19 cellular contexts compared by ENCODE assay signal in the genomic region with DNA sequence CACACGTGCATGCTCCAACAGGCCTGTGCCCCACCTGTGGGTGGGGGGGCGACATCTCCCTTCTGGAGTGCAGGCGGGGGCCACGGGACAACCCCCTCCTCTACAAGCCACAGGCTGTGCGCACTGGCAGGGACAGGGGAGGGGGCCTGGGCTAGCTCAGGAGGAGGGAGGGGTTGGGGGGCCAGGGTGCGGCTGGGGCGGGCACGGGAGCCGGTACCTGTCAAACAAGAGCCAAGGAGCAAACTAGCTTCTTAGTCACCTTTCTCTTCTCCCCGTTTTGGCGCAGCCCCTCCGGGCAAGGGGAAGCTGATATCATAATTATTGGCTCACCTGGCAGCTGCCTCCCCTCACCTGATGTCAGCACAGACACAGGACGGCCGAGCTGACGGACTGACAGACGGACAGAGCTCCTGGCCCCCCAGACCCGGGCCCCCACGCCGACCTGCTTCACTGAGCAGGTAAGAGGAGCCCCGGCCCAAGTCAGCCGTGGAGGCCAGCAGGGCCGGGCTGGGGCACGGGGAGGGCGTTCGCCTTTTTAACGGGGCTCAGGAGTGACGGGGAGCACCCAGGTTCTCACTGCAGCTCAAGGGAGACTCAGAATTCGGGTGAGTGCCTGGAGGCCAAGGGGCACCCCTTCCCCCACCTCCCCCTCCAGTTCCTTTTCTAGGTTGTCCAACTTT. TPM values are rescaled to one million over a fixed set of nuclear protein-coding genes. Genes with fewer than 3 reads are reported as not detected.
"Had no signal": no experiment of that assay in that cellular context is flagged by ENCODE, and none has a peak within 500 bp of the region (broad histone marks: within the 10 kb centered on the region; RNA-seq: fewer than 3 reads in every experiment).

A gene with protein sequence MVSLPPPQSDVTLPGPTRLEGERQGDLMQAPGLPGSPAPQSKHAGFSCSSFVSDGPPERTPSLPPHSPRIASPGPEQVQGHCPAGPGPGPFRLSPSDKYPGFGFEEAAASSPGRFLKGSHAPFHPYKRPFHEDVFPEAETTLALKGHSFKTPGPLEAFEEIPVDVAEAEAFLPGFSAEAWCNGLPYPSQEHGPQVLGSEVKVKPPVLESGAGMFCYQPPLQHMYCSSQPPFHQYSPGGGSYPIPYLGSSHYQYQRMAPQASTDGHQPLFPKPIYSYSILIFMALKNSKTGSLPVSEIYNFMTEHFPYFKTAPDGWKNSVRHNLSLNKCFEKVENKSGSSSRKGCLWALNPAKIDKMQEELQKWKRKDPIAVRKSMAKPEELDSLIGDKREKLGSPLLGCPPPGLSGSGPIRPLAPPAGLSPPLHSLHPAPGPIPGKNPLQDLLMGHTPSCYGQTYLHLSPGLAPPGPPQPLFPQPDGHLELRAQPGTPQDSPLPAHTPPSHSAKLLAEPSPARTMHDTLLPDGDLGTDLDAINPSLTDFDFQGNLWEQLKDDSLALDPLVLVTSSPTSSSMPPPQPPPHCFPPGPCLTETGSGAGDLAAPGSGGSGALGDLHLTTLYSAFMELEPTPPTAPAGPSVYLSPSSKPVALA (plus strand): TSS at position 363 of the 680 bp plus-strand sequence. CDS start 17,622 bp downstream, outside the sequence.

- H3K4me3 Mint-ChIP-seq: activated CD4-positive, alpha-beta memory T cell treated with anti-CD3 and anti-CD28 coated beads, Interleukin-2, amount 10 ng/mL, durations not matched to agents 7 days and 5 days; activated CD4-positive, alpha-beta T cell treated with anti-CD3 and anti-CD28 coated beads for 36 hours; activated naive CD8-positive, alpha-beta T cell treated with anti-CD3 and anti-CD28 coated beads, Interleukin-2, amount 50 U/mL, for 24 hours; naive thymus-derived CD4-positive, alpha-beta T cell had no signal

- H3K4me3 ChIP-seq: ascending aorta, cardiac muscle cell, psoas muscle, upper lobe of left lung had no signal

- H3K27me3 ChIP-seq: ascending aorta, cardiac muscle cell, upper lobe of left lung had no signal

- H3K9me3 Mint-ChIP-seq: activated CD4-positive, alpha-beta memory T cell treated with anti-CD3 and anti-CD28 coated beads, Interleukin-2, amount 10 ng/mL, durations not matched to agents 7 days and 5 days; activated naive CD8-positive, alpha-beta T cell treated with anti-CD3 and anti-CD28 coated beads, Interleukin-2, amount 50 U/mL, for 24 hours; naive thymus-derived CD4-positive, alpha-beta T cell had no signal

- DNase-seq: activated CD4-positive, alpha-beta memory T cell treated with anti-CD3 and anti-CD28 coated beads, Interleukin-2, amount 10 ng/mL, durations not matched to agents 7 days and 5 days; activated CD4-positive, alpha-beta T cell treated with anti-CD3 and anti-CD28 coated beads for 36 hours; activated naive CD8-positive, alpha-beta T cell treated with anti-CD3 and anti-CD28 coated beads, Interleukin-2, amount 50 U/mL, for 24 hours; activated T-cell treated with anti-CD3 and anti-CD28 coated beads, Interleukin-2, amount 50 U/mL, for 48 hours; left colon; mammary epithelial cell; naive thymus-derived CD4-positive, alpha-beta T cell; nucleus accumbens; psoas muscle; stimulated activated naive CD4-positive, alpha-beta T cell; substantia nigra; T-helper 9 cell had no signal

- H3K4me1 Mint-ChIP-seq: activated CD4-positive, alpha-beta memory T cell treated with anti-CD3 and anti-CD28 coated beads, Interleukin-2, amount 10 ng/mL, durations not matched to agents 7 days and 5 days; activated CD4-positive, alpha-beta T cell treated with anti-CD3 and anti-CD28 coated beads for 36 hours; activated naive CD8-positive, alpha-beta T cell treated with anti-CD3 and anti-CD28 coated beads, Interleukin-2, amount 50 U/mL, for 24 hours had no signal

- H3K27ac Mint-ChIP-seq: activated CD4-positive, alpha-beta memory T cell treated with anti-CD3 and anti-CD28 coated beads, Interleukin-2, amount 10 ng/mL, durations not matched to agents 7 days and 5 days; activated CD4-positive, alpha-beta T cell treated with anti-CD3 and anti-CD28 coated beads for 36 hours; activated naive CD8-positive, alpha-beta T cell treated with anti-CD3 and anti-CD28 coated beads, Interleukin-2, amount 50 U/mL, for 24 hours had no signal

- H3K36me3 ChIP-seq: ascending aorta, cardiac muscle cell, upper lobe of left lung had no signal

- FAIRE-seq: colon, endothelial cell of umbilical vein had no signal

- H3K36me3 Mint-ChIP-seq: naive thymus-derived CD4-positive, alpha-beta T cell had no signal

- ATAC-seq: activated CD4-positive, alpha-beta T cell treated with anti-CD3 and anti-CD28 coated beads for 36 hours; activated naive CD8-positive, alpha-beta T cell treated with anti-CD3 and anti-CD28 coated beads, Interleukin-2, amount 50 U/mL, for 24 hours; left colon; naive thymus-derived CD4-positive, alpha-beta T cell; psoas muscle; sciatic nerve had no signal

RNA-seq across cellular contexts. Expression of the gene that starts here (rescaled TPM):
- total RNA-seq: activated CD4-positive, alpha-beta memory T cell treated with anti-CD3 and anti-CD28 coated beads, Interleukin-2, amount 10 ng/mL, durations not matched to agents 7 days and 5 days; activated CD4-positive, alpha-beta T cell treated with anti-CD3 and anti-CD28 coated beads for 36 hours; ascending aorta; endothelial cell of umbilical vein; mammary epithelial cell; mononuclear cell; naive thymus-derived CD4-positive, alpha-beta T cell; psoas muscle; sciatic nerve had no signal
